ENCODE assay signal across 23 cellular contexts in the genomic region with DNA sequence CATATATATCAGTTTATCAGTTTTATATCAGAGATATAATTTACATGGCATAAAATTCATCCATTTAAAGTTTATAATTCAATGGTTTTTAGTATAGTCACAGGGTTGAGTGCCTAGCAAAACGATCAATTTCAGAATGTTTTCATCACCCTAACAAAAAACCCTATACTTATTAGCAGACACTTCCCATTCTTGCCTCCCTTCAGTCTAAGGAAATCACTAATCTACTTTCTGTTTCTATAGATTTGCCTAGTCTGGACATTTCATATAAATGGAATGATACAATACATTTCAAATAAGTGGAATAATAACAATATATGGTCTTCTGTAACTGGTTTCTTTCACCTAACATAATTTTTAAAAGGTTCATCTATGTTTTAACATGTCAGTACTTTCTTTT.
"Had no signal": no experiment of that assay in that cellular context is flagged by ENCODE, and none has a peak within 500 bp of the region (broad histone marks: within the 10 kb centered on the region; RNA-seq: fewer than 3 reads in every experiment).

No MANE protein-coding gene starts in this region.

- H3K27me3 ChIP-seq: ascending aorta, brain microvascular endothelial cell, heart right ventricle, neural progenitor cell, transverse colon had no signal

- ATAC-seq: heart right ventricle; left colon; sciatic nerve; stimulated activated effector memory CD8-positive, alpha-beta T cell treated with anti-CD3 and anti-CD28 coated beads, Interleukin-12 subunit alpha, Interleukin-12 subunit beta, amount 100 ng/mL, for 72 hours had no signal

- H3K36me3 ChIP-seq: ascending aorta, brain microvascular endothelial cell, heart right ventricle, neural progenitor cell, transverse colon had no signal

- H3K36me3 Mint-ChIP-seq: neural progenitor cell; stimulated activated effector memory CD8-positive, alpha-beta T cell treated with anti-CD3 and anti-CD28 coated beads, Interleukin-12 subunit alpha, Interleukin-12 subunit beta, amount 100 ng/mL, for 72 hours had no signal

- H3K4me1 ChIP-seq: ascending aorta had no signal

- H3K9me3 ChIP-seq: ascending aorta, heart right ventricle, transverse colon had no signal

- H3K9me3 Mint-ChIP-seq: activated naive CD4-positive, alpha-beta T cell treated with anti-CD3 and anti-CD28 coated beads, Interleukin-2, amount 10 ng/mL, durations not matched to agents 7 days and 5 days; stimulated activated effector memory CD8-positive, alpha-beta T cell treated with anti-CD3 and anti-CD28 coated beads, Interleukin-12 subunit alpha, Interleukin-12 subunit beta, amount 100 ng/mL, for 72 hours had no signal

- H3K4me3 ChIP-seq: ascending aorta, heart right ventricle, neural progenitor cell, transverse colon had no signal

- H3K4me3 Mint-ChIP-seq: activated naive CD4-positive, alpha-beta T cell treated with anti-CD3 and anti-CD28 coated beads, Interleukin-2, amount 10 ng/mL, durations not matched to agents 7 days and 5 days; neural progenitor cell; stimulated activated effector memory CD8-positive, alpha-beta T cell treated with anti-CD3 and anti-CD28 coated beads, Interleukin-12 subunit alpha, Interleukin-12 subunit beta, amount 100 ng/mL, for 72 hours had no signal

- H3K27ac ChIP-seq: ascending aorta, brain microvascular endothelial cell, heart right ventricle, neural progenitor cell, transverse colon had no signal

- DNase-seq: activated CD4-positive, alpha-beta T cell treated with anti-CD3 and anti-CD28 coated beads for 4 hours; activated CD4-positive, alpha-beta T cell treated with anti-CD3 and anti-CD28 coated beads, Interleukin-2, amount 50 U/mL, for 48 hours; activated CD4-positive, CD25-positive, alpha-beta regulatory T cell; activated naive CD4-positive, alpha-beta T cell treated with anti-CD3 and anti-CD28 coated beads, Interleukin-2, amount 10 ng/mL, durations not matched to agents 7 days and 5 days; activated T-cell treated with anti-CD3 and anti-CD28 coated beads, Interleukin-2, amount 50 U/mL, for 48 hours; brain microvascular endothelial cell; caudate nucleus; dermis blood vessel endothelial cell; effector CD8-positive, alpha-beta T cell; heart right ventricle; left colon; mesenchymal stem cell; posterior cingulate gyrus; small intestine; stimulated activated CD4-positive, alpha-beta T cell treated with anti-CD3 and anti-CD28 coated beads, Interleukin-2, amount 100 ng/mL, for 24 hours; T-helper 9 cell; transverse colon had no signal

- H3K27ac Mint-ChIP-seq: neural progenitor cell; stimulated activated effector memory CD8-positive, alpha-beta T cell treated with anti-CD3 and anti-CD28 coated beads, Interleukin-12 subunit alpha, Interleukin-12 subunit beta, amount 100 ng/mL, for 72 hours had no signal

- H3K27me3 Mint-ChIP-seq: activated naive CD4-positive, alpha-beta T cell treated with anti-CD3 and anti-CD28 coated beads, Interleukin-2, amount 10 ng/mL, durations not matched to agents 7 days and 5 days had no signal

- FAIRE-seq: keratinocyte, small intestine, urothelium cell line had no signal
